Comparison of ENCODE assay signal across 36 cellular contexts in genomic region chr19:8814176-8814575, GRCh38. TPM values are rescaled to one million over a fixed set of nuclear protein-coding genes. Genes with fewer than 3 reads are reported as not detected.
"Had no signal": no experiment of that assay in that cellular context is flagged by ENCODE, and none has a peak within 500 bp of the region (broad histone marks: within the 10 kb centered on the region; RNA-seq: fewer than 3 reads in every experiment).

No MANE protein-coding gene starts in this region.

- H3K27ac Mint-ChIP-seq: activated B cell treated with CpG ODN at 0.5 μM for 24 hours; activated CD4-positive, alpha-beta memory T cell treated with anti-CD3 and anti-CD28 coated beads for 36 hours; activated naive CD4-positive, alpha-beta T cell treated with anti-CD3 and anti-CD28 coated beads, Interleukin-2, amount 50 U/mL, for 72 hours; brain had no signal

- ATAC-seq: activated naive CD4-positive, alpha-beta T cell treated with anti-CD3 and anti-CD28 coated beads, Interleukin-2, amount 50 U/mL, for 72 hours; K562; Right ventricle myocardium inferior; SK-N-SH treated with all-trans-retinoic acid at 6 μM for 48 hours had no signal

- H3K4me2 ChIP-seq: PC-9 had no signal

- H3K4me3 Mint-ChIP-seq: activated B cell treated with CpG ODN at 0.5 μM for 24 hours; activated CD4-positive, alpha-beta memory T cell treated with anti-CD3 and anti-CD28 coated beads for 36 hours; brain; central memory CD8-positive, alpha-beta T cell had no signal

- H3K4me1 Mint-ChIP-seq: activated B cell treated with CpG ODN at 0.5 μM for 24 hours; brain; central memory CD8-positive, alpha-beta T cell had no signal

- H3K27ac ChIP-seq: PC-9, RWPE1, VCaP had no signal

- H3K27me3 Mint-ChIP-seq: activated B cell treated with CpG ODN at 0.5 μM for 24 hours; activated CD4-positive, alpha-beta memory T cell treated with anti-CD3 and anti-CD28 coated beads for 36 hours; central memory CD8-positive, alpha-beta T cell had no signal

- H3K4me3 ChIP-seq: K562, PC-9 had no signal

- H2AFZ ChIP-seq: PC-9 had no signal

- DNase-seq: activated B cell treated with CpG ODN at 0.5 μM for 24 hours; activated CD4-positive, alpha-beta memory T cell treated with anti-CD3 and anti-CD28 coated beads for 36 hours; activated CD4-positive, alpha-beta T cell treated with anti-CD3 and anti-CD28 coated beads for 4 hours; activated CD4-positive, alpha-beta T cell treated with anti-CD3 and anti-CD28 coated beads, Interleukin-2, amount 50 U/mL, for 1 hour; activated CD4-positive, CD25-positive, alpha-beta regulatory T cell treated with anti-CD3 and anti-CD28 coated beads, Interleukin-2, amount 50 U/mL, for 72 hours; activated CD8-positive, alpha-beta memory T cell treated with anti-CD3 and anti-CD28 coated beads, Interleukin-2, amount 50 U/mL, for 48 hours; activated effector memory CD4-positive, alpha-beta T cell treated with anti-CD3 and anti-CD28 coated beads, Interleukin-2, amount 50 U/mL, for 16 hours; activated naive CD4-positive, alpha-beta T cell; activated T-cell treated with anti-CD3 and anti-CD28 coated beads, Interleukin-2, amount 50 U/mL, for 48 hours; anterior cingulate cortex; NCI-H1105 treated with DMSO at 0.1 percent for 48 hours; NCI-H1436; NCI-H1694; NCI-H1930; NCI-H2081 treated with DMSO at 0.1 percent for 48 hours; NCI-H226; NCI-H524 treated with DMSO at 0.1 percent for 48 hours; NK-92 treated with Interleukin-12 subunit alpha and Interleukin-12 subunit beta, amount 100 ng/mL, for 24 hours; PC-9; SIG-M5; SW 1271; T-helper 1 cell; T-helper 2 cell; T-helper 9 cell had no signal

- FAIRE-seq: K562, RCC 7860 had no signal

RNA-seq across cellular contexts. Expression of gene MBD3L1, which starts 18.0 kb away (rescaled TPM):
- total RNA-seq: activated B cell treated with CpG ODN at 0.5 μM for 24 hours; activated CD4-positive, alpha-beta memory T cell treated with anti-CD3 and anti-CD28 coated beads for 36 hours; activated naive CD4-positive, alpha-beta T cell treated with anti-CD3 and anti-CD28 coated beads, Interleukin-2, amount 50 U/mL, for 72 hours; K562; MCF 10A; NCI-H460; PC-9; Right ventricle myocardium inferior; SK-MEL-5 had no signal
- polyA plus RNA-seq: K562 had no signal
